Comparison of ENCODE assay signal across 29 cellular contexts in genomic region chr20:61810709-61811565, GRCh38.
"Had no signal": no experiment of that assay in that cellular context is flagged by ENCODE, and none has a peak within 500 bp of the region (broad histone marks: within the 10 kb centered on the region; RNA-seq: fewer than 3 reads in every experiment).

No MANE protein-coding gene starts in this region.

- H3K27me3 Mint-ChIP-seq: activated CD4-positive, alpha-beta T cell treated with anti-CD3 and anti-CD28 coated beads, Interleukin-2, amount 10 ng/mL, durations not matched to agents 24 days and 14 days; activated naive CD4-positive, alpha-beta T cell treated with anti-CD3 and anti-CD28 coated beads, Interleukin-2, amount 10 ng/mL, durations not matched to agents 7 days and 5 days; activated naive CD8-positive, alpha-beta T cell treated with anti-CD3 and anti-CD28 coated beads, Interleukin-2, amount 10 ng/mL, durations not matched to agents 7 days and 5 days; stimulated activated memory B cell treated with anti-CD40 and anti-IgM and Interleukin-4, amounts not matched to agents 10 μg/mL and 1 μg/mL and 100 μg/mL, for 72 hours; stimulated activated naive CD8-positive, alpha-beta T cell treated with anti-CD3 and anti-CD28 coated beads, Interleukin-15, amount 100 ng/mL, for 72 hours had no signal

- DNase-seq: activated CD4-positive, alpha-beta memory T cell treated with anti-CD3 and anti-CD28 coated beads for 36 hours; activated CD4-positive, alpha-beta T cell treated with anti-CD3 and anti-CD28 coated beads, Interleukin-2, amount 10 ng/mL, durations not matched to agents 24 days and 14 days; activated CD4-positive, CD25-positive, alpha-beta regulatory T cell treated with anti-CD3 and anti-CD28 coated beads, Interleukin-2, amount 50 U/mL, for 72 hours; activated CD8-positive, alpha-beta memory T cell treated with anti-CD3 and anti-CD28 coated beads, Interleukin-2, amount 50 U/mL, for 4 hours; activated gamma-delta T cell; activated naive CD4-positive, alpha-beta T cell treated with anti-CD3 and anti-CD28 coated beads, Interleukin-2, amount 10 ng/mL, durations not matched to agents 7 days and 5 days; activated naive CD8-positive, alpha-beta T cell treated with anti-CD3 and anti-CD28 coated beads, Interleukin-2, amount 10 ng/mL, durations not matched to agents 7 days and 5 days; activated T-cell treated with anti-CD3 and anti-CD28 coated beads, Interleukin-2, amount 50 U/mL, for 1 hour; hypothalamus; immature natural killer cell; ovary; retina; sigmoid colon; small intestine; stimulated activated CD4-positive, alpha-beta T cell treated with anti-CD3 and anti-CD28 coated beads, Interleukin-1b, Interleukin-23, amount 100 ng/mL, for 48 hours; stimulated activated CD4-positive, alpha-beta T cell treated with anti-CD3 and anti-CD28 coated beads, Interleukin-4, amount 100 ng/mL, for 4 hours; stimulated activated CD8-positive, alpha-beta memory T cell treated with anti-CD3 and anti-CD28 coated beads, Interleukin-4, amount 100 ng/mL, for 48 hours; stimulated activated naive CD8-positive, alpha-beta T cell treated with anti-CD3 and anti-CD28 coated beads, Interleukin-15, amount 100 ng/mL, for 72 hours; substantia nigra; T-helper 9 cell; uterus; WERI-Rb-1 had no signal

- H3K4me1 Mint-ChIP-seq: activated CD4-positive, alpha-beta T cell treated with anti-CD3 and anti-CD28 coated beads, Interleukin-2, amount 10 ng/mL, durations not matched to agents 24 days and 14 days; activated naive CD4-positive, alpha-beta T cell treated with anti-CD3 and anti-CD28 coated beads, Interleukin-2, amount 10 ng/mL, durations not matched to agents 7 days and 5 days; activated naive CD8-positive, alpha-beta T cell treated with anti-CD3 and anti-CD28 coated beads, Interleukin-2, amount 10 ng/mL, durations not matched to agents 7 days and 5 days; immature natural killer cell; stimulated activated memory B cell treated with anti-CD40 and anti-IgM and Interleukin-4, amounts not matched to agents 10 μg/mL and 1 μg/mL and 100 μg/mL, for 72 hours; stimulated activated naive CD8-positive, alpha-beta T cell treated with anti-CD3 and anti-CD28 coated beads, Interleukin-15, amount 100 ng/mL, for 72 hours had no signal

- H3K4me1 ChIP-seq: heart left ventricle, prostate gland, sigmoid colon, uterus had no signal

- H3K27ac Mint-ChIP-seq: activated CD4-positive, alpha-beta memory T cell treated with anti-CD3 and anti-CD28 coated beads for 36 hours; activated CD4-positive, alpha-beta T cell treated with anti-CD3 and anti-CD28 coated beads, Interleukin-2, amount 10 ng/mL, durations not matched to agents 24 days and 14 days; activated naive CD4-positive, alpha-beta T cell treated with anti-CD3 and anti-CD28 coated beads, Interleukin-2, amount 10 ng/mL, durations not matched to agents 7 days and 5 days; activated naive CD8-positive, alpha-beta T cell treated with anti-CD3 and anti-CD28 coated beads, Interleukin-2, amount 10 ng/mL, durations not matched to agents 7 days and 5 days; immature natural killer cell; nephron; stimulated activated memory B cell treated with anti-CD40 and anti-IgM and Interleukin-4, amounts not matched to agents 10 μg/mL and 1 μg/mL and 100 μg/mL, for 72 hours; stimulated activated naive CD8-positive, alpha-beta T cell treated with anti-CD3 and anti-CD28 coated beads, Interleukin-15, amount 100 ng/mL, for 72 hours; type B pancreatic cell had no signal

- H3K27me3 ChIP-seq: neutrophil, ovary, uterus had no signal

- H3K4me3 ChIP-seq: heart left ventricle, ovary, prostate gland, sigmoid colon, uterus had no signal

- H3K27ac ChIP-seq: heart left ventricle, neutrophil, ovary, prostate gland, sigmoid colon, uterus, WERI-Rb-1 had no signal

- ATAC-seq: heart left ventricle; left lobe of liver; stimulated activated memory B cell treated with anti-CD40 and anti-IgM and Interleukin-4, amounts not matched to agents 10 μg/mL and 1 μg/mL and 100 μg/mL, for 72 hours; stimulated activated naive CD8-positive, alpha-beta T cell treated with anti-CD3 and anti-CD28 coated beads, Interleukin-15, amount 100 ng/mL, for 72 hours had no signal

- H3K9me3 ChIP-seq: heart left ventricle, neutrophil, ovary, prostate gland, sigmoid colon, uterus had no signal

- H3K36me3 ChIP-seq: heart left ventricle, neutrophil, ovary, prostate gland, sigmoid colon, uterus, WERI-Rb-1 had no signal

- H3K4me3 Mint-ChIP-seq: activated CD4-positive, alpha-beta memory T cell treated with anti-CD3 and anti-CD28 coated beads for 36 hours; activated CD4-positive, alpha-beta T cell treated with anti-CD3 and anti-CD28 coated beads, Interleukin-2, amount 10 ng/mL, durations not matched to agents 24 days and 14 days; activated naive CD4-positive, alpha-beta T cell treated with anti-CD3 and anti-CD28 coated beads, Interleukin-2, amount 10 ng/mL, durations not matched to agents 7 days and 5 days; activated naive CD8-positive, alpha-beta T cell treated with anti-CD3 and anti-CD28 coated beads, Interleukin-2, amount 10 ng/mL, durations not matched to agents 7 days and 5 days; immature natural killer cell; nephron; stimulated activated memory B cell treated with anti-CD40 and anti-IgM and Interleukin-4, amounts not matched to agents 10 μg/mL and 1 μg/mL and 100 μg/mL, for 72 hours; stimulated activated naive CD8-positive, alpha-beta T cell treated with anti-CD3 and anti-CD28 coated beads, Interleukin-15, amount 100 ng/mL, for 72 hours; type B pancreatic cell had no signal

- H3K36me3 Mint-ChIP-seq: activated CD4-positive, alpha-beta memory T cell treated with anti-CD3 and anti-CD28 coated beads for 36 hours; activated naive CD4-positive, alpha-beta T cell treated with anti-CD3 and anti-CD28 coated beads, Interleukin-2, amount 10 ng/mL, durations not matched to agents 7 days and 5 days; activated naive CD8-positive, alpha-beta T cell treated with anti-CD3 and anti-CD28 coated beads, Interleukin-2, amount 10 ng/mL, durations not matched to agents 7 days and 5 days; immature natural killer cell; stimulated activated memory B cell treated with anti-CD40 and anti-IgM and Interleukin-4, amounts not matched to agents 10 μg/mL and 1 μg/mL and 100 μg/mL, for 72 hours; type B pancreatic cell had no signal

- H3K9me3 Mint-ChIP-seq: activated CD4-positive, alpha-beta memory T cell treated with anti-CD3 and anti-CD28 coated beads for 36 hours; activated CD4-positive, alpha-beta T cell treated with anti-CD3 and anti-CD28 coated beads, Interleukin-2, amount 10 ng/mL, durations not matched to agents 24 days and 14 days; activated naive CD4-positive, alpha-beta T cell treated with anti-CD3 and anti-CD28 coated beads, Interleukin-2, amount 10 ng/mL, durations not matched to agents 7 days and 5 days; activated naive CD8-positive, alpha-beta T cell treated with anti-CD3 and anti-CD28 coated beads, Interleukin-2, amount 10 ng/mL, durations not matched to agents 7 days and 5 days; immature natural killer cell; nephron; stimulated activated memory B cell treated with anti-CD40 and anti-IgM and Interleukin-4, amounts not matched to agents 10 μg/mL and 1 μg/mL and 100 μg/mL, for 72 hours; stimulated activated naive CD8-positive, alpha-beta T cell treated with anti-CD3 and anti-CD28 coated beads, Interleukin-15, amount 100 ng/mL, for 72 hours; type B pancreatic cell had no signal
